In genomic region chr19:30870861-30871260, GRCh38 we compare ENCODE assay signal across 15 cellular contexts.
DNase-seq lines count a peak whose midpoint lies in the region; TF ChIP-seq lines count a peak whose summit lies in the region.
"Had no signal": no experiment of that assay in that cellular context is flagged by ENCODE, and none has a peak within 500 bp of the region (broad histone marks: within the 10 kb centered on the region; RNA-seq: fewer than 3 reads in every experiment).

No MANE protein-coding gene starts in this region.

- peaks cover 32% of the 10 kb centered on the region for H3K4me1 Mint-ChIP-seq in nephron
- H3K4me1 Mint-ChIP-seq: activated naive CD8-positive, alpha-beta T cell treated with anti-CD3 and anti-CD28 coated beads for 36 hours had no signal

- peak overlapping the region in 1 of 3 experiments; percentile 8 for H3K4me3 Mint-ChIP-seq in nephron
- H3K4me3 Mint-ChIP-seq: activated naive CD8-positive, alpha-beta T cell treated with anti-CD3 and anti-CD28 coated beads for 36 hours; activated T-cell treated with anti-CD3 and anti-CD28 coated beads, Interleukin-2, amount 50 U/mL, for 24 hours had no signal

- no peaks in the 10 kb centered on the region for H3K27me3 Mint-ChIP-seq in nephron (ENCODE audit: low read depth)

- peak; percentile 66 for DNase-seq in Daoy (ENCODE audit: low read depth)
- DNase-seq in LHCN-M2 (ENCODE audit: low read depth): peak; percentile 1
- peak; percentile 3 for DNase-seq in astrocyte of the hippocampus (ENCODE audit: low read depth, low spot score)
- no peak for DNase-seq in OCI-M1 (lab: John Stamatoyannopoulos, UW)
- DNase-seq in cerebellar nuclear complex (lab: John Stamatoyannopoulos, UW): no peak
- no peak for DNase-seq in hippocampal formation (lab: John Stamatoyannopoulos, UW)
- DNase-seq: activated naive CD8-positive, alpha-beta T cell treated with anti-CD3 and anti-CD28 coated beads for 36 hours; activated T-cell treated with anti-CD3 and anti-CD28 coated beads, Interleukin-2, amount 50 U/mL, for 24 hours; C1 segment of cervical spinal cord; DMS53; effector CD4-positive, alpha-beta T cell; left ventricle myocardium inferior; NCI-H146; NCI-H510A had no signal

- peaks cover 10% of the 10 kb centered on the region for H3K9me3 Mint-ChIP-seq in nephron
- H3K9me3 Mint-ChIP-seq: activated naive CD8-positive, alpha-beta T cell treated with anti-CD3 and anti-CD28 coated beads for 36 hours; activated T-cell treated with anti-CD3 and anti-CD28 coated beads, Interleukin-2, amount 50 U/mL, for 24 hours had no signal

- TF ChIP-seq CTCF in nephron (IDR thresholded peaks at IDR 0.05; ENCODE audit: unreplicated experiment in 3 of 3): no peak

- peak overlapping the region; percentile 71 to 89 (median 81) for H3K27ac Mint-ChIP-seq in nephron
- H3K27ac Mint-ChIP-seq: activated naive CD8-positive, alpha-beta T cell treated with anti-CD3 and anti-CD28 coated beads for 36 hours; activated T-cell treated with anti-CD3 and anti-CD28 coated beads, Interleukin-2, amount 50 U/mL, for 24 hours had no signal

- H3K36me3 Mint-ChIP-seq in nephron (ENCODE audit: low read depth): no peaks in the 10 kb centered on the region
- H3K36me3 Mint-ChIP-seq: activated naive CD8-positive, alpha-beta T cell treated with anti-CD3 and anti-CD28 coated beads for 36 hours had no signal

Comparison
In these comparisons a context has a peak if more than half of its experiments do, and no peak if none do; other contexts are left out.
1. DNase-seq: peak in Daoy (single experiment), LHCN-M2 (single experiment) and astrocyte of the hippocampus (single experiment); none in OCI-M1 (single experiment), cerebellar nuclear complex (0 of 2) and hippocampal formation (0 of 2).